In genomic region chr11:73295259-73295995, GRCh38 we compare ENCODE assay signal across 1 cellular context.
A peak's percentile ranks its signal among the peaks of the same experiment; 100 is the strongest.
TF ChIP-seq lines count a peak whose summit lies in the region.

No MANE protein-coding gene starts in this region.

TF ChIP-seq in H1, 55 proteins besides CTCF, POLR2A, EP300 and RAD21:
- TF ChIP-seq GABPA (IDR thresholded peaks at IDR 0.05; ENCODE audit: borderline replicate concordance, insufficient read depth, low read length) = peak; percentile 71; the same call in 1 of the 2 replicates
- TF ChIP-seq RBBP5 (IDR thresholded peaks at IDR 0.05; ENCODE audit: borderline replicate concordance, low read depth, low read length) = no peak
- no peak for TF ChIP-seq E2F6 (IDR thresholded peaks at IDR 0.05)
- TF ChIP-seq CHD7 (IDR thresholded peaks at IDR 0.05; ENCODE audit: insufficient replicate concordance, low read length) = no peak
